ENCODE assay signal across 8 cellular contexts in the genomic region with DNA sequence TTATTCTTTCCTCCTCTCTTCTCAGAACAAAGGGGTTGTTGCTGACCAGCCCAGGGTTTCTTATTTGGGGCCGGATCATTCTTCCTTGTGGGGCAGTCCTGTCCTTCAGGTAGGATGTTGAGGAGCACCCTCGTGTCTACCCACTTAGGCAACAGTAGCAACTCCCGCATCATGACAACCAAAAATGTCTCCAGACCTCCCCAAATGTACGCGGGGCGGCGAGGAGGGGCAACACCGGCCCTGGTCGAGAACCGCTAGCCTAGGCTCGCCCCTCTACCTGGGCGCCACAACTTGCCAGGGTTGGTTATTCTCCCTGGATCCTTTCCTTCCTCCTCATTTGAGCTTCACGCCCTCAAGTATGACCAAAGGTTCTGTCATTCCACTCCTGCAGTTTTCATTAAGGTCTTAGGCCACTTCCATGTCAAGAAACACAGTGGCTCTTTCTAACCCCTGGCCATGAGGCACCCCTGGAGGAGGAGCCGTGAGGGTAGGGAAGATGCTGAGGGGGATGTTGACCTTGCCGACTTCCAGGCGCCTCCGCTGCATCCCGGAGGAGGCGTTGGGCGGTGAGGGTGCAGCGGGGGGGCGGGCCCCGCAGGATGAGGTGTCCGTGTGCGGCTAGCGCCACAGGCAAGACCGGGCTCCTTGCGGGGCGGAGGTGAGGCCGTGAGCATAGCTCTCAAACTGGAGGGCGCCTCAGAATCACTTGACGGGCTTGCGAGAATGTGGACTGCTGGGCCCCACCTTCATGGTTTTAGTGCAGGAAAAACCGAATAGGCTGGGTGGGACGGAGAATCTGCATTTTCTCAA. TPM values are rescaled to one million over a fixed set of nuclear protein-coding genes. Genes with fewer than 3 reads are reported as not detected.
DNase-seq lines count a peak whose midpoint lies in the region; TF ChIP-seq lines count a peak whose summit lies in the region.

No MANE protein-coding gene starts in this region.

- H3K36me3 ChIP-seq in mesenchymal stem cell (ENCODE audit: control insufficient read depth in 1 of 2, insufficient read depth in 2 of 2, low read depth in 1 of 2, low read length in 2 of 2) (no peaks in the 10 kb centered on the region), tibial artery (no peaks in the 10 kb centered on the region)

- WGBS in mesenchymal stem cell: 33% methylated on average over 35 of the region's 35 CpGs

- H2AK5ac ChIP-seq in mesenchymal stem cell (ENCODE audit: low read length, severe bottlenecking): no peak overlapping the region

- H4K91ac ChIP-seq in mesenchymal stem cell (ENCODE audit: low read length): no peak overlapping the region

- intact Hi-C loops in tibial artery (cut with DNase I; ENCODE audit: low total_unique reads): loop anchor here (5.0 kb wide), 2 partner anchors 89 to 109 kb away; no protein-coding TSS in a partner anchor

- no peak overlapping the region for H3K14ac ChIP-seq in mesenchymal stem cell (ENCODE audit: low read length in 2 of 2)

- no peak overlapping the region for H3K4ac ChIP-seq in mesenchymal stem cell (ENCODE audit: low read depth in 1 of 2, low read length in 2 of 2)

- H3K18ac ChIP-seq in mesenchymal stem cell (ENCODE audit: low read depth in 1 of 2, low read length in 2 of 2): no peak overlapping the region

- no peak overlapping the region for H4K8ac ChIP-seq in mesenchymal stem cell (ENCODE audit: low read length)

- H3K27ac ChIP-seq in mesenchymal stem cell (ENCODE audit: low read length, poor library complexity, severe bottlenecking) (no peak overlapping the region), tibial artery (peak overlapping the region; percentile 87 to 94)

- H3K27me3 ChIP-seq in mesenchymal stem cell (ENCODE audit: control insufficient read depth in 1 of 2, insufficient read depth in 1 of 2, low read length in 2 of 2): peaks cover 15% of the 10 kb centered on the region in 2 experiments
- no peaks in the 10 kb centered on the region for H3K27me3 ChIP-seq in tibial artery

- H3K4me2 ChIP-seq in mesenchymal stem cell (ENCODE audit: low read length, poor library complexity, severe bottlenecking): peak overlapping the region; percentile 95

- H3K4me1 ChIP-seq in mesenchymal stem cell (ENCODE audit: control insufficient read depth, insufficient read depth, low read depth, low read length) (peaks cover 11% of the 10 kb centered on the region), tibial artery (peaks cover 0 to 19% (median 7%) of the 10 kb centered on the region in 4 donors)

- POLR2A ChIA-PET in HEK293T (lab: Yijun Ruan, JAX): interaction anchor here (0.7 to 2.3 kb wide), 9 partner anchors 8 to 360 kb away, joined by 3 to 17 read pairs (median 6); partner anchors contain the start of genes AKAP10 and ALDH3A2

- no peak overlapping the region for H2BK5ac ChIP-seq in mesenchymal stem cell (ENCODE audit: low read depth, low read length, poor library complexity, severe bottlenecking)

- CTCF ChIA-PET in HEK293T (lab: Yijun Ruan, JAX): interaction anchor here (0.5 to 2.6 kb wide), 14 partner anchors 8 to 91 kb away, joined by 3 to 18 read pairs (median 4); no protein-coding TSS in a partner anchor

- DNase-seq in NCI-H345 (lab: John Stamatoyannopoulos, UW) (peak; percentile 42), NCI-H345 treated with DMSO at 0.1 percent for 48 hours (lab: John Stamatoyannopoulos, UW; ENCODE audit: unreplicated experiment) (no peak), HEK293T (ENCODE audit: extremely low spot score) (peak; percentile 43), RPMI8226 (peak; percentile 31), dermis blood vessel endothelial cell (peak; percentile 27), mesenchymal stem cell (no peak), tibial artery (peak in 1 of 2 donors; percentile 71), NCI-H1092 treated with DMSO at 0.1 percent for 48 hours (lab: John Stamatoyannopoulos, UW) (no peak)

- H2BK15ac ChIP-seq in mesenchymal stem cell (ENCODE audit: low read depth, poor library complexity, severe bottlenecking): no peak overlapping the region

- peak overlapping the region; percentile 79 for H3K9ac ChIP-seq in mesenchymal stem cell (ENCODE audit: low read length)

- no peak for TF ChIP-seq CTCF in tibial artery (IDR thresholded peaks at IDR 0.05)

- H3K9me3 ChIP-seq in mesenchymal stem cell (ENCODE audit: control insufficient read depth, low read length) (no peaks in the 10 kb centered on the region), tibial artery (no peaks in the 10 kb centered on the region)

- no peak overlapping the region for H3K23ac ChIP-seq in mesenchymal stem cell (ENCODE audit: low read length in 2 of 2)

- H2AFZ ChIP-seq in mesenchymal stem cell (ENCODE audit: low read depth, low read length): peak overlapping the region; percentile 73

- H2BK12ac ChIP-seq in mesenchymal stem cell (ENCODE audit: low read length in 2 of 2): no peak overlapping the region

- no peak overlapping the region for H2BK120ac ChIP-seq in mesenchymal stem cell (ENCODE audit: low read depth, low read length)

- peak overlapping the region; percentile 52 to 90 for H3K4me3 ChIP-seq in mesenchymal stem cell (ENCODE audit: insufficient read depth in 1 of 2, low read depth in 1 of 2, low read length in 2 of 2)
- H3K4me3 ChIP-seq in tibial artery: peak overlapping the region; percentile 67 to 92

- no peaks in the 10 kb centered on the region for H3K79me1 ChIP-seq in mesenchymal stem cell (replicated peaks; ENCODE audit: low read length, poor library complexity, severe bottlenecking)

TF ChIP-seq in HEK293T, 16 proteins besides CTCF, POLR2A, EP300 and RAD21:
- TF ChIP-seq FOXK2 (IDR thresholded peaks at IDR 0.05): no peak
- TF ChIP-seq L3MBTL2 (conservative IDR thresholded peaks at IDR 0.05): peak; percentile 47; the same call in 1 of the 2 replicates
- TF ChIP-seq ARNT (IDR thresholded peaks at IDR 0.05): no peak
- TF ChIP-seq HDGF (IDR thresholded peaks at IDR 0.05; ENCODE audit: borderline replicate concordance): 0 out of 2 replicates have a peak, but pooled peaks have one; percentile 59
- TF ChIP-seq NFRKB (IDR thresholded peaks at IDR 0.05): no peak

RNA-seq across cellular contexts. Expression of gene SPECC1, which starts 0.7 kb away (rescaled TPM):
- total RNA-seq in dermis blood vessel endothelial cell: 1.7 and 3.1 TPM in 2 replicates
- 34.2 TPM for polyA plus RNA-seq in mesenchymal stem cell (2013, experiment 1 of 2)
- 31.5 TPM for polyA plus RNA-seq in mesenchymal stem cell (2013, experiment 2 of 2)

RNA-seq across cellular contexts. Expression of gene AKAP10, which starts 30.8 kb away (rescaled TPM):
- total RNA-seq in dermis blood vessel endothelial cell: 23.8 and 26.1 TPM in 2 replicates
- 11.9 TPM for polyA plus RNA-seq in mesenchymal stem cell (2013, experiment 1 of 2)
- polyA plus RNA-seq in mesenchymal stem cell (2013, experiment 2 of 2): 12.0 TPM

Comparison
In these comparisons a context has a peak if more than half of its experiments do, and no peak if none do; other contexts are left out.
1. DNase-seq: peak in NCI-H345 (single experiment), HEK293T (single experiment), RPMI8226 (single experiment) and dermis blood vessel endothelial cell (single experiment); none in NCI-H345 treated with DMSO at 0.1 percent for 48 hours (single experiment), mesenchymal stem cell (single experiment) and NCI-H1092 treated with DMSO at 0.1 percent for 48 hours (single experiment).